In the genomic region with DNA sequence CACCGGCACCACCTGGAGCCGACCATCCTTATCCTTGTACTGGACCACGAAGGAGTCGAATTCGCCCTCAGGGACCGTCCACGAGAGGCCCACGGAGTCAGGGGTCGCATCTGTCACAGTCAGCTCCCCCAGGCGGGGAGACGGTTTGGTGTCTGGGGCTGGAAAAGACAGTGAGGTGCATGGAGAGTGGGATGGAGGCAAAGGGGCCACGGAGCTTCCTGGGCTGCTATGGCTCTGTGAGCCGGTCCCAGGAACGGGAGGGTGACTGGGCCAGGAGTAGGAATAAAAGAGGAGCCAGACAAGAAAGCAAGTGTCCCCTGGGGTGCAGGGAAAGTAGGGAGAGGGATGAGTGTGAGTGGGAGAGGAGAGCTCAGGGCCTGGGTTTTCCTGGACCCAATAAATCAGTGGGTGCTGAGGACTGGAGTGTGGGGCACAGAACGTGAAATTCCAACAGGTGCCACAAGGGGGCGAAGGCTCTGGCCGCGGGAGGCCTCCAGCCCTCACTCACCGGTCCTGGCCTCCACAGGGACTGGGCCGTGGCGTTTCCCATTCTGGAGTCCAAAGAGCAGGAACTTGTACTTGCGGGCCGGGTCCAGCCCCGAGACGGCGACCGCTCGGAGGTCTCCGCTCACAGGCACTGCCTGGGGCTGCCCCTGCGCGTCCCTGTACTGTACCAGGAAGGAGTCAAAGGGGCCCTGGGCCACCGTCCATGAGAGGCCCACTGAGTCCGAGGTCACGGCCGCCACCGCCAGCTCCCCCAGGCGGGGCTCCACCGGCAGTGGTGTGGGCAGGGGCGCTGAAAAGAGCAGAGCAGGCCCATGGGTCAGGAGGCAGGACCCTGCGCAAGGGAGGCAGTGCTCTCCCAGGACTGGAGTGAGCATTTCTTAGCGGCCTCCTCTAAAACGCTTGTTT, we compare ENCODE assay signal across 1 cellular context.
A peak's percentile ranks its signal among the peaks of the same experiment; 100 is the strongest.
TF ChIP-seq lines count a peak whose summit lies in the region.

No MANE protein-coding gene starts in this region.

TF ChIP-seq in HepG2, 621 proteins besides CTCF, POLR2A, EP300 and RAD21 (continued from another document):
- TF ChIP-seq FOXC1 (CRISPR knock-in tag; IDR thresholded peaks at IDR 0.05; ENCODE audit: borderline replicate concordance) (peak; percentile 37), SP5 (CRISPR knock-in tag; IDR thresholded peaks at IDR 0.05; ENCODE audit: borderline replicate concordance, low read depth) (no peak), ZNF12 (CRISPR knock-in tag; IDR thresholded peaks at IDR 0.05) (no peak), PAF1 (CRISPR knock-in tag; IDR thresholded peaks at IDR 0.05) (no peak), ZNF292 (CRISPR knock-in tag; IDR thresholded peaks at IDR 0.05; ENCODE audit: borderline replicate concordance, low read depth) (peak; percentile 90), EEA1 (CRISPR knock-in tag; IDR thresholded peaks at IDR 0.05; ENCODE audit: borderline replicate concordance) (no peak), ZC3H13 (CRISPR knock-in tag; IDR thresholded peaks at IDR 0.05) (no peak), ZNF317 (CRISPR knock-in tag; IDR thresholded peaks at IDR 0.05) (peak; percentile 62; the same call in 1 of the 2 replicates), TEAD2 (CRISPR knock-in tag; IDR thresholded peaks at IDR 0.05) (peak; percentile 59; the same call in 1 of the 2 replicates), RXRA (CRISPR knock-in tag; IDR thresholded peaks at IDR 0.05) (peak; percentile 81), KLF11 (CRISPR knock-in tag; IDR thresholded peaks at IDR 0.05) (peak; percentile 65; the same call in 1 of the 2 replicates), ZNF891 (CRISPR knock-in tag; IDR thresholded peaks at IDR 0.05) (no peak), NR2F1 (CRISPR knock-in tag; IDR thresholded peaks at IDR 0.05) (peak in 1 of 2 experiments; percentile 47; a peak in 1 of 4 replicates), ZNF569 (CRISPR knock-in tag; IDR thresholded peaks at IDR 0.05; ENCODE audit: borderline replicate concordance) (no peak), HES4 (CRISPR knock-in tag; IDR thresholded peaks at IDR 0.05; ENCODE audit: borderline replicate concordance) (0 out of 2 replicates have a peak, but pooled peaks have one; percentile 77), NFE2 (CRISPR knock-in tag; IDR thresholded peaks at IDR 0.05) (no peak), ZNF33B (CRISPR knock-in tag; IDR thresholded peaks at IDR 0.05) (no peak), ZNF598 (CRISPR knock-in tag; IDR thresholded peaks at IDR 0.05; ENCODE audit: borderline replicate concordance) (peak; percentile 64; the same call in 1 of the 2 replicates), SOX6 (IDR thresholded peaks at IDR 0.05) (no peak), SOX6 (CRISPR knock-in tag; IDR thresholded peaks at IDR 0.05) (peak; percentile 74), ZNF709 (CRISPR knock-in tag; IDR thresholded peaks at IDR 0.05) (peak; percentile 93), ZFP37 (CRISPR knock-in tag; IDR thresholded peaks at IDR 0.05; ENCODE audit: borderline replicate concordance) (0 out of 2 replicates have a peak, but pooled peaks have one; percentile 52), ZNF768 (CRISPR knock-in tag; IDR thresholded peaks at IDR 0.05) (peak; percentile 73), ZNF839 (CRISPR knock-in tag; IDR thresholded peaks at IDR 0.05; ENCODE audit: borderline replicate concordance) (0 out of 2 replicates have a peak, but pooled peaks have one; percentile 27), XRCC5 (optimal IDR thresholded peaks at IDR 0.05; ENCODE audit: low read length) (peak; percentile 97), TBX3 (IDR thresholded peaks at IDR 0.05; ENCODE audit: borderline replicate concordance) (no peak)
- TF ChIP-seq, protein P1, sequence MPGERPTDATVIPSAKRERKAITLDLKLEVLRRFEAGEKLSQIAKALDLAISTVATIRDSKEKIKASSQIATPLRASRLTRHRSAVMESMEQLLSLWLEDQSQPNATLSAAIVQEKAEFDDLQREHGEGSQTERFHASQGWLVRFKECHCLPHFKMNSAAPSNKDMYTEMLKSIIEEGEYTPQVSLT (CRISPR knock-in tag; IDR thresholded peaks at IDR 0.05; ENCODE audit: borderline replicate concordance, low read depth), result no peak
- TF ChIP-seq, protein P2, sequence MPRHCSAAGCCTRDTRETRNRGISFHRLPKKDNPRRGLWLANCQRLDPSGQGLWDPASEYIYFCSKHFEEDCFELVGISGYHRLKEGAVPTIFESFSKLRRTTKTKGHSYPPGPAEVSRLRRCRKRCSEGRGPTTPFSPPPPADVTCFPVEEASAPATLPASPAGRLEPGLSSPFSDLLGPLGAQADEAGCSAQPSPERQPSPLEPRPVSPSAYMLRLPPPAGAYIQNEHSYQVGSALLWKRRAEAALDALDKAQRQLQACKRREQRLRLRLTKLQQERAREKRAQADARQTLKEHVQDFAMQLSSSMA (CRISPR knock-in tag; IDR thresholded peaks at IDR 0.05), result peak; percentile 92
- TF ChIP-seq, protein P3, sequence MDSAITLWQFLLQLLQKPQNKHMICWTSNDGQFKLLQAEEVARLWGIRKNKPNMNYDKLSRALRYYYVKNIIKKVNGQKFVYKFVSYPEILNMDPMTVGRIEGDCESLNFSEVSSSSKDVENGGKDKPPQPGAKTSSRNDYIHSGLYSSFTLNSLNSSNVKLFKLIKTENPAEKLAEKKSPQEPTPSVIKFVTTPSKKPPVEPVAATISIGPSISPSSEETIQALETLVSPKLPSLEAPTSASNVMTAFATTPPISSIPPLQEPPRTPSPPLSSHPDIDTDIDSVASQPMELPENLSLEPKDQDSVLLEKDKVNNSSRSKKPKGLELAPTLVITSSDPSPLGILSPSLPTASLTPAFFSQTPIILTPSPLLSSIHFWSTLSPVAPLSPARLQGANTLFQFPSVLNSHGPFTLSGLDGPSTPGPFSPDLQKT (CRISPR knock-in tag; IDR thresholded peaks at IDR 0.05; ENCODE audit: borderline replicate concordance), result no peak
- TF ChIP-seq, protein P4, sequence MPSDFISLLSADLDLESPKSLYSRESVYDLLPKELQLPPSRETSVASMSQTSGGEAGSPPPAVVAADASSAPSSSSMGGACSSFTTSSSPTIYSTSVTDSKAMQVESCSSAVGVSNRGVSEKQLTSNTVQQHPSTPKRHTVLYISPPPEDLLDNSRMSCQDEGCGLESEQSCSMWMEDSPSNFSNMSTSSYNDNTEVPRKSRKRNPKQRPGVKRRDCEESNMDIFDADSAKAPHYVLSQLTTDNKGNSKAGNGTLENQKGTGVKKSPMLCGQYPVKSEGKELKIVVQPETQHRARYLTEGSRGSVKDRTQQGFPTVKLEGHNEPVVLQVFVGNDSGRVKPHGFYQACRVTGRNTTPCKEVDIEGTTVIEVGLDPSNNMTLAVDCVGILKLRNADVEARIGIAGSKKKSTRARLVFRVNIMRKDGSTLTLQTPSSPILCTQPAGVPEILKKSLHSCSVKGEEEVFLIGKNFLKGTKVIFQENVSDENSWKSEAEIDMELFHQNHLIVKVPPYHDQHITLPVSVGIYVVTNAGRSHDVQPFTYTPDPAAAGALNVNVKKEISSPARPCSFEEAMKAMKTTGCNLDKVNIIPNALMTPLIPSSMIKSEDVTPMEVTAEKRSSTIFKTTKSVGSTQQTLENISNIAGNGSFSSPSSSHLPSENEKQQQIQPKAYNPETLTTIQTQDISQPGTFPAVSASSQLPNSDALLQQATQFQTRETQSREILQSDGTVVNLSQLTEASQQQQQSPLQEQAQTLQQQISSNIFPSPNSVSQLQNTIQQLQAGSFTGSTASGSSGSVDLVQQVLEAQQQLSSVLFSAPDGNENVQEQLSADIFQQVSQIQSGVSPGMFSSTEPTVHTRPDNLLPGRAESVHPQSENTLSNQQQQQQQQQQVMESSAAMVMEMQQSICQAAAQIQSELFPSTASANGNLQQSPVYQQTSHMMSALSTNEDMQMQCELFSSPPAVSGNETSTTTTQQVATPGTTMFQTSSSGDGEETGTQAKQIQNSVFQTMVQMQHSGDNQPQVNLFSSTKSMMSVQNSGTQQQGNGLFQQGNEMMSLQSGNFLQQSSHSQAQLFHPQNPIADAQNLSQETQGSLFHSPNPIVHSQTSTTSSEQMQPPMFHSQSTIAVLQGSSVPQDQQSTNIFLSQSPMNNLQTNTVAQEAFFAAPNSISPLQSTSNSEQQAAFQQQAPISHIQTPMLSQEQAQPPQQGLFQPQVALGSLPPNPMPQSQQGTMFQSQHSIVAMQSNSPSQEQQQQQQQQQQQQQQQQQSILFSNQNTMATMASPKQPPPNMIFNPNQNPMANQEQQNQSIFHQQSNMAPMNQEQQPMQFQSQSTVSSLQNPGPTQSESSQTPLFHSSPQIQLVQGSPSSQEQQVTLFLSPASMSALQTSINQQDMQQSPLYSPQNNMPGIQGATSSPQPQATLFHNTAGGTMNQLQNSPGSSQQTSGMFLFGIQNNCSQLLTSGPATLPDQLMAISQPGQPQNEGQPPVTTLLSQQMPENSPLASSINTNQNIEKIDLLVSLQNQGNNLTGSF (CRISPR knock-in tag; IDR thresholded peaks at IDR 0.05), result peak; percentile 70; the same call in 1 of the 2 replicates
- TF ChIP-seq, protein P5, sequence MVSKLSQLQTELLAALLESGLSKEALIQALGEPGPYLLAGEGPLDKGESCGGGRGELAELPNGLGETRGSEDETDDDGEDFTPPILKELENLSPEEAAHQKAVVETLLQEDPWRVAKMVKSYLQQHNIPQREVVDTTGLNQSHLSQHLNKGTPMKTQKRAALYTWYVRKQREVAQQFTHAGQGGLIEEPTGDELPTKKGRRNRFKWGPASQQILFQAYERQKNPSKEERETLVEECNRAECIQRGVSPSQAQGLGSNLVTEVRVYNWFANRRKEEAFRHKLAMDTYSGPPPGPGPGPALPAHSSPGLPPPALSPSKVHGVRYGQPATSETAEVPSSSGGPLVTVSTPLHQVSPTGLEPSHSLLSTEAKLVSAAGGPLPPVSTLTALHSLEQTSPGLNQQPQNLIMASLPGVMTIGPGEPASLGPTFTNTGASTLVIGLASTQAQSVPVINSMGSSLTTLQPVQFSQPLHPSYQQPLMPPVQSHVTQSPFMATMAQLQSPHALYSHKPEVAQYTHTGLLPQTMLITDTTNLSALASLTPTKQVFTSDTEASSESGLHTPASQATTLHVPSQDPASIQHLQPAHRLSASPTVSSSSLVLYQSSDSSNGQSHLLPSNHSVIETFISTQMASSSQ (IDR thresholded peaks at IDR 0.05; ENCODE audit: low read depth), result no peak
- TF ChIP-seq, protein P5 (CRISPR knock-in tag; IDR thresholded peaks at IDR 0.05; ENCODE audit: borderline replicate concordance), result no peak
- TF ChIP-seq, protein P6, sequence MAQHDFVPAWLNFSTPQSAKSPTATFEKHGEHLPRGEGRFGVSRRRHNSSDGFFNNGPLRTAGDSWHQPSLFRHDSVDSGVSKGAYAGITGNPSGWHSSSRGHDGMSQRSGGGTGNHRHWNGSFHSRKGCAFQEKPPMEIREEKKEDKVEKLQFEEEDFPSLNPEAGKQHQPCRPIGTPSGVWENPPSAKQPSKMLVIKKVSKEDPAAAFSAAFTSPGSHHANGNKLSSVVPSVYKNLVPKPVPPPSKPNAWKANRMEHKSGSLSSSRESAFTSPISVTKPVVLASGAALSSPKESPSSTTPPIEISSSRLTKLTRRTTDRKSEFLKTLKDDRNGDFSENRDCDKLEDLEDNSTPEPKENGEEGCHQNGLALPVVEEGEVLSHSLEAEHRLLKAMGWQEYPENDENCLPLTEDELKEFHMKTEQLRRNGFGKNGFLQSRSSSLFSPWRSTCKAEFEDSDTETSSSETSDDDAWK (CRISPR knock-in tag; IDR thresholded peaks at IDR 0.05), result no peak
- TF ChIP-seq, protein P7, sequence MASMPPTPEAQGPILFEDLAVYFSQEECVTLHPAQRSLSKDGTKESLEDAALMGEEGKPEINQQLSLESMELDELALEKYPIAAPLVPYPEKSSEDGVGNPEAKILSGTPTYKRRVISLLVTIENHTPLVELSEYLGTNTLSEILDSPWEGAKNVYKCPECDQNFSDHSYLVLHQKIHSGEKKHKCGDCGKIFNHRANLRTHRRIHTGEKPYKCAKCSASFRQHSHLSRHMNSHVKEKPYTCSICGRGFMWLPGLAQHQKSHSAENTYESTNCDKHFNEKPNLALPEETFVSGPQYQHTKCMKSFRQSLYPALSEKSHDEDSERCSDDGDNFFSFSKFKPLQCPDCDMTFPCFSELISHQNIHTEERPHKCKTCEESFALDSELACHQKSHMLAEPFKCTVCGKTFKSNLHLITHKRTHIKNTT (CRISPR knock-in tag; IDR thresholded peaks at IDR 0.05), result no peak
- TF ChIP-seq, protein P8, sequence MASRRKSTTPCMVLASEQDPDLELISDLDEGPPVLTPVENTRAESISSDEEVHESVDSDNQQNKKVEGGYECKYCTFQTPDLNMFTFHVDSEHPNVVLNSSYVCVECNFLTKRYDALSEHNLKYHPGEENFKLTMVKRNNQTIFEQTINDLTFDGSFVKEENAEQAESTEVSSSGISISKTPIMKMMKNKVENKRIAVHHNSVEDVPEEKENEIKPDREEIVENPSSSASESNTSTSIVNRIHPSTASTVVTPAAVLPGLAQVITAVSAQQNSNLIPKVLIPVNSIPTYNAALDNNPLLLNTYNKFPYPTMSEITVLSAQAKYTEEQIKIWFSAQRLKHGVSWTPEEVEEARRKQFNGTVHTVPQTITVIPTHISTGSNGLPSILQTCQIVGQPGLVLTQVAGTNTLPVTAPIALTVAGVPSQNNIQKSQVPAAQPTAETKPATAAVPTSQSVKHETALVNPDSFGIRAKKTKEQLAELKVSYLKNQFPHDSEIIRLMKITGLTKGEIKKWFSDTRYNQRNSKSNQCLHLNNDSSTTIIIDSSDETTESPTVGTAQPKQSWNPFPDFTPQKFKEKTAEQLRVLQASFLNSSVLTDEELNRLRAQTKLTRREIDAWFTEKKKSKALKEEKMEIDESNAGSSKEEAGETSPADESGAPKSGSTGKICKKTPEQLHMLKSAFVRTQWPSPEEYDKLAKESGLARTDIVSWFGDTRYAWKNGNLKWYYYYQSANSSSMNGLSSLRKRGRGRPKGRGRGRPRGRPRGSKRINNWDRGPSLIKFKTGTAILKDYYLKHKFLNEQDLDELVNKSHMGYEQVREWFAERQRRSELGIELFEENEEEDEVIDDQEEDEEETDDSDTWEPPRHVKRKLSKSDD (CRISPR knock-in tag; IDR thresholded peaks at IDR 0.05; ENCODE audit: low read depth), result no peak
- TF ChIP-seq, protein P9, sequence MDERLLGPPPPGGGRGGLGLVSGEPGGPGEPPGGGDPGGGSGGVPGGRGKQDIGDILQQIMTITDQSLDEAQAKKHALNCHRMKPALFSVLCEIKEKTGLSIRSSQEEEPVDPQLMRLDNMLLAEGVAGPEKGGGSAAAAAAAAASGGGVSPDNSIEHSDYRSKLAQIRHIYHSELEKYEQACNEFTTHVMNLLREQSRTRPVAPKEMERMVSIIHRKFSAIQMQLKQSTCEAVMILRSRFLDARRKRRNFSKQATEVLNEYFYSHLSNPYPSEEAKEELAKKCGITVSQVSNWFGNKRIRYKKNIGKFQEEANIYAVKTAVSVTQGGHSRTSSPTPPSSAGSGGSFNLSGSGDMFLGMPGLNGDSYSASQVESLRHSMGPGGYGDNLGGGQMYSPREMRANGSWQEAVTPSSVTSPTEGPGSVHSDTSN (CRISPR knock-in tag; IDR thresholded peaks at IDR 0.05), result no peak
